Comparison of ENCODE assay signal across 11 cellular contexts in the genomic region with DNA sequence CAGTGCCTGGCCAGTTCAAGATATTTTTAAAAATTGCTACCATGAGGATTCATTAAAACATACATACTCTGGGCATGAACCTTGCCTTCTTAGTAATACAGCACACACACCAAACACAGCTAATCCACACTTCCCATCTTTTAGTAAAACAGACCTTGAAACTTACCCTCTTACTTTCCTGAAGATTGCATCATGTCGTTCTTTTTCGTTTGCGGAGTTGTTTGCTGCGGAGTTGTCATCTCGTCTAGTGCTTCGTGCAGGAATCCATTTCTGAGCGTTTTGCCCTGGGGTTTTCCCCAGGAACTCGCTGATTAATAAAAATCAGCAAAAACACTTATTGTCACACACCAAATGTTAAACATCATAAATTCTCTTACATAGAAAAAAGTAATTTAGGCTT. TPM values are rescaled to one million over a fixed set of nuclear protein-coding genes. Genes with fewer than 3 reads are reported as not detected.
A peak's percentile ranks its signal among the peaks of the same experiment; 100 is the strongest.
DNase-seq lines count a peak whose midpoint lies in the region; ATAC-seq and TF ChIP-seq lines count a peak whose summit lies in the region.
"Had no signal": no experiment of that assay in that cellular context is flagged by ENCODE, and none has a peak within 500 bp of the region (broad histone marks: within the 10 kb centered on the region; RNA-seq: fewer than 3 reads in every experiment).

No MANE protein-coding gene starts in this region.

- POLR2A ChIA-PET in WTC11 (lab: Charles Lee), result interaction anchor here (7.1 kb wide), 1 partner anchor 52 kb away, joined by 130 read pairs; the partner anchor contains the start of gene ZBED5

- no peaks in the 10 kb centered on the region for H3K9me3 Mint-ChIP-seq in activated T-cell treated with anti-CD3 and anti-CD28 coated beads, Interleukin-2, amount 50 U/mL, for 4 hours
- H3K9me3 Mint-ChIP-seq in WTC11 (no peaks in the 10 kb centered on the region), glutamatergic neuron (ENCODE audit: unreplicated experiment) (peaks cover 27% of the 10 kb centered on the region)
- H3K9me3 Mint-ChIP-seq in stimulated activated naive B cell treated with anti-CD40 and anti-IgM and Interleukin-4, amounts not matched to agents 10 μg/mL and 1 μg/mL and 100 μg/mL, for 72 hours, result no peaks in the 10 kb centered on the region

- H3K4me1 Mint-ChIP-seq in activated T-cell treated with anti-CD3 and anti-CD28 coated beads, Interleukin-2, amount 50 U/mL, for 4 hours (ENCODE audit: low read depth), result peaks cover 69% of the 10 kb centered on the region
- H3K4me1 Mint-ChIP-seq in WTC11 (peaks cover 28% of the 10 kb centered on the region), glutamatergic neuron (ENCODE audit: low read depth, unreplicated experiment) (peaks cover 24% of the 10 kb centered on the region)
- peaks cover 26 to 47% of the 10 kb centered on the region in 2 donors for H3K4me1 Mint-ChIP-seq in stimulated activated naive B cell treated with anti-CD40 and anti-IgM and Interleukin-4, amounts not matched to agents 10 μg/mL and 1 μg/mL and 100 μg/mL, for 72 hours

- no peaks in the 10 kb centered on the region for H3K27me3 Mint-ChIP-seq in activated T-cell treated with anti-CD3 and anti-CD28 coated beads, Interleukin-2, amount 50 U/mL, for 4 hours (ENCODE audit: low read depth)
- H3K27me3 Mint-ChIP-seq in WTC11 (ENCODE audit: low read depth), result no peaks in the 10 kb centered on the region
- H3K27me3 Mint-ChIP-seq in glutamatergic neuron (ENCODE audit: unreplicated experiment), result peaks cover 15% of the 10 kb centered on the region
- H3K27me3 Mint-ChIP-seq in stimulated activated naive B cell treated with anti-CD40 and anti-IgM and Interleukin-4, amounts not matched to agents 10 μg/mL and 1 μg/mL and 100 μg/mL, for 72 hours, result no peaks in the 10 kb centered on the region

- H3K36me3 Mint-ChIP-seq in activated T-cell treated with anti-CD3 and anti-CD28 coated beads, Interleukin-2, amount 50 U/mL, for 4 hours (ENCODE audit: insufficient read depth), result peaks cover 55% of the 10 kb centered on the region
- H3K36me3 Mint-ChIP-seq in WTC11, result peaks cover 73% of the 10 kb centered on the region
- H3K36me3 Mint-ChIP-seq in glutamatergic neuron (ENCODE audit: unreplicated experiment), result peaks cover 17% of the 10 kb centered on the region
- peaks cover 42 to 58% of the 10 kb centered on the region in 2 donors for H3K36me3 Mint-ChIP-seq in stimulated activated naive B cell treated with anti-CD40 and anti-IgM and Interleukin-4, amounts not matched to agents 10 μg/mL and 1 μg/mL and 100 μg/mL, for 72 hours

- no peak for DNase-seq in activated T-cell treated with anti-CD3 and anti-CD28 coated beads, Interleukin-2, amount 50 U/mL, for 4 hours
- DNase-seq in activated T-cell treated with anti-CD3 and anti-CD28 coated beads, Interleukin-2, amount 50 U/mL, for 48 hours, result no peak
- DNase-seq in WTC11 (ENCODE audit: low spot score) (no peak), glutamatergic neuron (no peak), amniotic stem cell (lab: John Stamatoyannopoulos, UW) (no peak), omental fat pad (ENCODE audit: low spot score) (no peak)
- no peak for DNase-seq in stimulated activated naive B cell treated with anti-CD40 and anti-IgM and Interleukin-4, amounts not matched to agents 10 μg/mL and 1 μg/mL and 100 μg/mL, for 72 hours
- no peak for DNase-seq in activated effector memory CD4-positive, alpha-beta T cell treated with Interleukin-2 at 50 U/mL for 16 hours
- DNase-seq: adrenal gland; NCI-H446 treated with DMSO at 0.1 percent for 48 hours; stimulated activated CD4-positive, alpha-beta T cell treated with anti-CD3 and anti-CD28 coated beads, Interleukin-2, amount 100 ng/mL, for 24 hours had no signal

- no peak for ATAC-seq in activated T-cell treated with anti-CD3 and anti-CD28 coated beads, Interleukin-2, amount 50 U/mL, for 4 hours
- ATAC-seq in WTC11 (no peak), omental fat pad (ENCODE audit: low FRiP score) (no peak)
- no peak for ATAC-seq in stimulated activated naive B cell treated with anti-CD40 and anti-IgM and Interleukin-4, amounts not matched to agents 10 μg/mL and 1 μg/mL and 100 μg/mL, for 72 hours (replicated peaks)

- H3K27ac Mint-ChIP-seq in WTC11 (peak overlapping the region; percentile 73), glutamatergic neuron (ENCODE audit: unreplicated experiment) (peak overlapping the region; percentile 48)
- peak overlapping the region; percentile 14 for H3K27ac Mint-ChIP-seq in stimulated activated naive B cell treated with anti-CD40 and anti-IgM and Interleukin-4, amounts not matched to agents 10 μg/mL and 1 μg/mL and 100 μg/mL, for 72 hours

- TF ChIP-seq CTCF in WTC11 (IDR thresholded peaks at IDR 0.05), result no peak
- TF ChIP-seq CTCF in glutamatergic neuron (IDR thresholded peaks at IDR 0.05; ENCODE audit: partially characterized antibody, unreplicated experiment), result no peak
- no peak for TF ChIP-seq CTCF in omental fat pad (IDR thresholded peaks at IDR 0.05)

- H3K4me3 Mint-ChIP-seq in activated T-cell treated with anti-CD3 and anti-CD28 coated beads, Interleukin-2, amount 50 U/mL, for 4 hours, result peak overlapping the region; percentile 86
- H3K4me3 Mint-ChIP-seq in WTC11 (peak overlapping the region; percentile 90), glutamatergic neuron (ENCODE audit: unreplicated experiment) (peak overlapping the region; percentile 96)
- peak overlapping the region; percentile 19 to 46 for H3K4me3 Mint-ChIP-seq in stimulated activated naive B cell treated with anti-CD40 and anti-IgM and Interleukin-4, amounts not matched to agents 10 μg/mL and 1 μg/mL and 100 μg/mL, for 72 hours

- CTCF ChIA-PET in WTC11 (lab: Charles Lee), result no interaction called here

TF ChIP-seq in WTC11, 78 proteins besides CTCF, POLR2A, EP300 and RAD21:
- TF ChIP-seq, protein P1, sequence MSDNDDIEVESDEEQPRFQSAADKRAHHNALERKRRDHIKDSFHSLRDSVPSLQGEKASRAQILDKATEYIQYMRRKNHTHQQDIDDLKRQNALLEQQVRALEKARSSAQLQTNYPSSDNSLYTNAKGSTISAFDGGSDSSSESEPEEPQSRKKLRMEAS (CRISPR knock-in tag; IDR thresholded peaks at IDR 0.05), result no peak
- peak; percentile 90 for TF ChIP-seq GABPB1 (CRISPR knock-in tag; IDR thresholded peaks at IDR 0.05)

RNA-seq across cellular contexts. Expression of gene EIF4G2, which starts 3.0 kb away (rescaled TPM):
- total RNA-seq in activated T-cell treated with anti-CD3 and anti-CD28 coated beads, Interleukin-2, amount 50 U/mL, for 4 hours, result 1,000 to 10,000 TPM; 1,584 to 1,612 (median 1,605) TPM
- total RNA-seq in WTC11 (2021) (779 to 918 TPM (median 906 TPM) in 3 replicates), glutamatergic neuron (ENCODE audit: unreplicated experiment) (1,663 TPM), omental fat pad (100 to 1,000 TPM; 456 to 714 (median 516) TPM)

RNA-seq across cellular contexts. Expression of gene ZBED5, which starts 52.1 kb away (rescaled TPM):
- total RNA-seq in activated T-cell treated with anti-CD3 and anti-CD28 coated beads, Interleukin-2, amount 50 U/mL, for 4 hours, result 10 to 100 TPM; 39.2 to 42.0 (median 39.9) TPM
- total RNA-seq in WTC11 (2021) (44.9 to 49.5 TPM (median 48.7 TPM) in 3 replicates), glutamatergic neuron (ENCODE audit: unreplicated experiment) (83.4 TPM), omental fat pad (10 to 100 TPM; 16.5 to 44.0 (median 22.6) TPM)

RNA-seq across cellular contexts. Expression of gene CTR9, which starts 54.7 kb away (rescaled TPM):
- total RNA-seq in activated T-cell treated with anti-CD3 and anti-CD28 coated beads, Interleukin-2, amount 50 U/mL, for 4 hours, result 10 to 100 TPM; 51.9 to 56.0 (median 53.9) TPM
- total RNA-seq in WTC11 (2021), result 29.3 to 32.7 TPM (median 31.1 TPM) in 3 replicates
- total RNA-seq in glutamatergic neuron (ENCODE audit: unreplicated experiment), result 32.7 TPM
- 10 to 100 TPM; 20.9 to 28.8 (median 23.7) TPM for total RNA-seq in omental fat pad

Comparison
In these comparisons a context has a peak if more than half of its experiments do, and no peak if none do; other contexts are left out.
1. H3K4me3 Mint-ChIP-seq: peak in every context shown above with its lines; median percentile 96 in glutamatergic neuron; 90 in WTC11; 86 in activated T-cell treated with anti-CD3 and anti-CD28 coated beads, Interleukin-2, amount 50 U/mL, for 4 hours; 32 in stimulated activated naive B cell treated with anti-CD40 and anti-IgM and Interleukin-4, amounts not matched to agents 10 μg/mL and 1 μg/mL and 100 μg/mL, for 72 hours.
2. H3K27ac Mint-ChIP-seq: peak in every context shown above with its lines; median percentile 73 in WTC11; 48 in glutamatergic neuron; 14 in stimulated activated naive B cell treated with anti-CD40 and anti-IgM and Interleukin-4, amounts not matched to agents 10 μg/mL and 1 μg/mL and 100 μg/mL, for 72 hours.